ENCODE assay signal across 8 cellular contexts in genomic region chr6:4316867-4317400, GRCh38.
DNase-seq lines count a peak whose midpoint lies in the region; ATAC-seq and TF ChIP-seq lines count a peak whose summit lies in the region.

No MANE protein-coding gene starts in this region.

- H3K4me3 Mint-ChIP-seq in type B pancreatic cell: peak overlapping the region; percentile 54

- DNase-seq in Right ventricle myocardium inferior (ENCODE audit: missing footprints) (peak; percentile 68), cardiac septum (ENCODE audit: low spot score) (no peak), astrocyte of the cerebellum (ENCODE audit: low read depth) (peak; percentile 34), left kidney (ENCODE audit: low read depth, low spot score) (peak; percentile 74), type B pancreatic cell (ENCODE audit: extremely low spot score, unreplicated experiment) (no peak), NCI-H524 treated with DMSO at 0.1 percent for 48 hours (lab: John Stamatoyannopoulos, UW) (no peak)
- DNase-seq in stimulated activated naive CD8-positive, alpha-beta T cell treated with anti-CD3 and anti-CD28 coated beads, Interleukin-15, Interleukin-2, amounts not matched to agents 100 U/mL and 50 U/mL, for 24 hours: no peak

- peak overlapping the region; percentile 88 for H3K27ac Mint-ChIP-seq in type B pancreatic cell

- intact Hi-C loops in Right ventricle myocardium inferior (cut with DNase I): loop anchor here (5.0 kb wide), 1 partner anchor 460 kb away; the partner anchor contains the start of gene CDYL
- intact Hi-C loops in cardiac septum (cut with DNase I): loop anchor here (5.0 kb wide), 1 partner anchor 35 kb away; no protein-coding TSS in a partner anchor

- ATAC-seq in Right ventricle myocardium inferior (peak; percentile 49), HG03469 (IDR thresholded peaks at IDR 0.05; ENCODE audit: unreplicated experiment) (no peak)
- no peak for ATAC-seq in stimulated activated naive CD8-positive, alpha-beta T cell treated with anti-CD3 and anti-CD28 coated beads, Interleukin-15, Interleukin-2, amounts not matched to agents 100 U/mL and 50 U/mL, for 24 hours

- no peak overlapping the region for H3K4me3 ChIP-seq in astrocyte of the cerebellum (ENCODE audit: low read depth, low read length)

- in situ Hi-C loops in astrocyte of the cerebellum (cut with HindIII; ENCODE audit: low sequenced_read_pairs): no loop called here

- no peaks in the 10 kb centered on the region for H3K27me3 Mint-ChIP-seq in type B pancreatic cell

- TF ChIP-seq CTCF in astrocyte of the cerebellum (IDR thresholded peaks at IDR 0.05; ENCODE audit: low read depth, low read length, missing control alignments): no peak
- TF ChIP-seq CTCF in type B pancreatic cell (conservative IDR thresholded peaks at IDR 0.05): no peak

- peaks cover 38% of the 10 kb centered on the region for H3K4me1 Mint-ChIP-seq in type B pancreatic cell (ENCODE audit: unreplicated experiment)

- no peaks in the 10 kb centered on the region for H3K36me3 Mint-ChIP-seq in type B pancreatic cell

- peaks cover 10% of the 10 kb centered on the region for H3K9me3 Mint-ChIP-seq in type B pancreatic cell

Comparison
In these comparisons a context has a peak if more than half of its experiments do, and no peak if none do; other contexts are left out.
1. DNase-seq: peak in Right ventricle myocardium inferior (single experiment), astrocyte of the cerebellum (single experiment) and left kidney (single experiment); none in cardiac septum (single experiment), type B pancreatic cell (single experiment), stimulated activated naive CD8-positive, alpha-beta T cell treated with anti-CD3 and anti-CD28 coated beads, Interleukin-15, Interleukin-2, amounts not matched to agents 100 U/mL and 50 U/mL, for 24 hours (single experiment) and NCI-H524 treated with DMSO at 0.1 percent for 48 hours (single experiment).